ENCODE assay signal across 1 cellular context in genomic region chr1:39387452-39387851, GRCh38.
A peak's percentile ranks its signal among the peaks of the same experiment; 100 is the strongest.
TF ChIP-seq lines count a peak whose summit lies in the region.

No MANE protein-coding gene starts in this region.

TF ChIP-seq in HCT116, 20 proteins besides CTCF, POLR2A, EP300 and RAD21 (continued from another document):
- no peak for TF ChIP-seq REST (IDR thresholded peaks at IDR 0.05; ENCODE audit: low read depth)
- no peak for TF ChIP-seq EZH2phosphoT487 (IDR thresholded peaks at IDR 0.05; ENCODE audit: borderline replicate concordance)
- TF ChIP-seq ZBTB33 (IDR thresholded peaks at IDR 0.05; ENCODE audit: extremely low read depth, insufficient replicate concordance, low read length) = no peak
- TF ChIP-seq ZFX (IDR thresholded peaks at IDR 0.05) = no peak
- TF ChIP-seq CEBPB (IDR thresholded peaks at IDR 0.05; ENCODE audit: low read depth) = peak; percentile 48; the same call in 1 of the 2 replicates
- TF ChIP-seq ZNF274 (IDR thresholded peaks at IDR 0.05; ENCODE audit: low read depth, low read length) = no peak
- TF ChIP-seq EGR1 (IDR thresholded peaks at IDR 0.05; ENCODE audit: low read depth) = no peak
- TF ChIP-seq EZH2 (IDR thresholded peaks at IDR 0.05) = no peak
